Comparison of ENCODE assay signal across 19 cellular contexts in the genomic region with DNA sequence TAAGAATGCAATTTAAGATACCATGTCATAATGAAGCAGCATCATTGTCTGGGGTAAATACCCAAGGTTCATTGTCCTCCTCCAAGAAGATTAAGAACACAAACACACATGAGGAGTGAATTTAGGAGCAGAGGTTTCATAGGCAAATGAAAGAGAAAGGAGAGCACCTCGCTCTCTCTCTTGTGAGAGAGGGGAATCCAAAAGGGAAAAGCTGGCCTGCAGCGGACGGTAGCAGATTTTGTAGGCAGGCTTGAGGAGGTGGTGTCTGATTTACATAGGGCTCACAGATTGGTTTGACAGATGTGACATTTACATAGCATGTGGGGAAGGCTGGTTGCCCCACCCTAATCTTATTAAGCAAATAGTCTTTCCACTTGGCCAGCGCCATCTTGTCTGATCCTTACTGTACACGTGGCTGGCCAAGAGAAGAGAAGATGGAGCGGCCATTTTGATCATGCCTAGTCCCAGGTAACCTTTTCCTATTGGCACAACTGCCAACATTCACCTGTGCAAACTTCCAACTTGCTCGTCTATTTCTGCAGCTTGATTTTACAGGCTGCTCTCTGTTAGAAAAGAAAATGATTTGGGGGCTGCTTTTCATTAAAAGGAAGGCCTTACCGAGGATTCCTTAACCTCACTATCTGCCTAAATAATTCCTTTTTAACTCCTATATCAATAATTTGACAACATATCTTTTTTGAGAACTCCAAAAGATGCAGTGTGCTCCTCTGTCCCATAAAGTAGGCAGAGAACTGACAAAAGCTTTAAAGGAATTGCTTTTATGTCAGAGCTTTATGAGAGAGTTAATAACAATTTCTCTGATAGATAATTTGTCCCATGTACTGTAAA. TPM values are rescaled to one million over a fixed set of nuclear protein-coding genes. Genes with fewer than 3 reads are reported as not detected.
A peak's percentile ranks its signal among the peaks of the same experiment; 100 is the strongest.
DNase-seq lines count a peak whose midpoint lies in the region; ATAC-seq, FAIRE-seq and TF ChIP-seq lines count a peak whose summit lies in the region.
"Had no signal": no experiment of that assay in that cellular context is flagged by ENCODE, and none has a peak within 500 bp of the region (broad histone marks: within the 10 kb centered on the region; RNA-seq: fewer than 3 reads in every experiment).

No MANE protein-coding gene starts in this region.

- H3K4me2 ChIP-seq in GM23338 = no peak overlapping the region
- no peak overlapping the region for H3K4me2 ChIP-seq in neural progenitor cell

- H3K4me1 ChIP-seq in GM23338 (ENCODE audit: insufficient read depth) (no peaks in the 10 kb centered on the region), SJCRH30 (no peaks in the 10 kb centered on the region), neural progenitor cell (no peaks in the 10 kb centered on the region), kidney (ENCODE audit: control insufficient read depth in 1 of 2, insufficient read depth in 1 of 2, low read depth in 1 of 2, low read length in 2 of 2) (no peaks in the 10 kb centered on the region)

- no peaks in the 10 kb centered on the region for H3K79me2 ChIP-seq in GM23338 (replicated peaks; ENCODE audit: insufficient read depth)
- no peaks in the 10 kb centered on the region for H3K79me2 ChIP-seq in neural progenitor cell (ENCODE audit: low read depth)

- no peak for ATAC-seq in GM23338
- no peak for ATAC-seq in activated CD8-positive, alpha-beta memory T cell treated with anti-CD3 and anti-CD28 coated beads, Interleukin-2, amount 10 ng/mL, durations not matched to agents 7 days and 5 days

- H3K36me3 Mint-ChIP-seq in GM23338 (ENCODE audit: low read depth) (no peaks in the 10 kb centered on the region), neural progenitor cell (no peaks in the 10 kb centered on the region), mesothelial cell of epicardium (no peaks in the 10 kb centered on the region)
- H3K36me3 Mint-ChIP-seq in activated CD8-positive, alpha-beta memory T cell treated with anti-CD3 and anti-CD28 coated beads, Interleukin-2, amount 10 ng/mL, durations not matched to agents 7 days and 5 days = no peaks in the 10 kb centered on the region

- H4K20me1 ChIP-seq in GM23338 (replicated peaks; ENCODE audit: insufficient read depth) (no peaks in the 10 kb centered on the region), neural progenitor cell (ENCODE audit: low read depth) (no peaks in the 10 kb centered on the region)

- H3K27me3 Mint-ChIP-seq in GM23338 (ENCODE audit: insufficient read depth, low read depth, poor library complexity) (no peaks in the 10 kb centered on the region), neural progenitor cell (ENCODE audit: insufficient read depth, low read depth) (no peaks in the 10 kb centered on the region), mesothelial cell of epicardium (ENCODE audit: low read depth) (peaks cover 32% of the 10 kb centered on the region)
- H3K27me3 Mint-ChIP-seq in activated CD8-positive, alpha-beta memory T cell treated with anti-CD3 and anti-CD28 coated beads, Interleukin-2, amount 10 ng/mL, durations not matched to agents 7 days and 5 days = no peaks in the 10 kb centered on the region

- H3K4me3 ChIP-seq in GM23338 = no peak overlapping the region
- H3K4me3 ChIP-seq in SJCRH30 = peak overlapping the region; percentile 52
- H3K4me3 ChIP-seq in neural progenitor cell = no peak overlapping the region
- no peak overlapping the region for H3K4me3 ChIP-seq in kidney (ENCODE audit: low read length in 2 of 2)
- H3K4me3 ChIP-seq: GM23248 had no signal

- intact Hi-C loops in kidney (cut with DNase I) = no loop called here

- H3K4me3 Mint-ChIP-seq in GM23338 (no peak overlapping the region), neural progenitor cell (no peak overlapping the region), mesothelial cell of epicardium (no peak overlapping the region)
- H3K4me3 Mint-ChIP-seq in activated CD8-positive, alpha-beta memory T cell treated with anti-CD3 and anti-CD28 coated beads, Interleukin-2, amount 10 ng/mL, durations not matched to agents 7 days and 5 days = no peak overlapping the region
- H3K4me3 Mint-ChIP-seq: T-helper 1 cell treated with Interleukin-12 subunit alpha and Interleukin-12 subunit beta and Interleukin-4 antibody, amounts not matched to agents 30 μg/mL and 1 μg/mL, for 36 hours had no signal

- H3K9me3 Mint-ChIP-seq in GM23338 (no peaks in the 10 kb centered on the region), neural progenitor cell (no peaks in the 10 kb centered on the region), mesothelial cell of epicardium (no peaks in the 10 kb centered on the region)
- peaks cover 3% of the 10 kb centered on the region for H3K9me3 Mint-ChIP-seq in activated CD8-positive, alpha-beta memory T cell treated with anti-CD3 and anti-CD28 coated beads, Interleukin-2, amount 10 ng/mL, durations not matched to agents 7 days and 5 days (ENCODE audit: low read depth)
- H3K9me3 Mint-ChIP-seq: T-helper 1 cell treated with Interleukin-12 subunit alpha and Interleukin-12 subunit beta and Interleukin-4 antibody, amounts not matched to agents 30 μg/mL and 1 μg/mL, for 36 hours had no signal

- DNase-seq in GM23338 (ENCODE audit: low spot score) = no peak
- peak; percentile 70 for DNase-seq in NCI-H2171 treated with DMSO at 0.1 percent for 48 hours (lab: John Stamatoyannopoulos, UW)
- peak; percentile 79 to 82 for DNase-seq in SJCRH30
- peak; percentile 3 for DNase-seq in neural progenitor cell (ENCODE audit: low spot score)
- no peak for DNase-seq in kidney
- no peak for DNase-seq in mesothelial cell of epicardium (ENCODE audit: low spot score in 2 of 2, unreplicated experiment in 2 of 2)
- no peak for DNase-seq in activated CD8-positive, alpha-beta memory T cell treated with anti-CD3 and anti-CD28 coated beads, Interleukin-2, amount 10 ng/mL, durations not matched to agents 7 days and 5 days
- DNase-seq: DMS53, GM23248, NCI-H1092 treated with DMSO at 0.1 percent for 48 hours, NCI-H1930, NCI-H2227 treated with DMSO at 0.1 percent for 48 hours, NCI-H526 treated with DMSO at 0.1 percent for 48 hours, Right ventricle myocardium superior had no signal

- H3F3A ChIP-seq in GM23338 (replicated peaks; ENCODE audit: low read depth) (no peaks in the 10 kb centered on the region), neural progenitor cell (ENCODE audit: low read depth) (no peaks in the 10 kb centered on the region)

- H3K27ac Mint-ChIP-seq in GM23338 = no peak overlapping the region
- H3K27ac Mint-ChIP-seq in neural progenitor cell = no peak overlapping the region
- no peak overlapping the region for H3K27ac Mint-ChIP-seq in mesothelial cell of epicardium
- H3K27ac Mint-ChIP-seq in activated CD8-positive, alpha-beta memory T cell treated with anti-CD3 and anti-CD28 coated beads, Interleukin-2, amount 10 ng/mL, durations not matched to agents 7 days and 5 days = no peak overlapping the region
- H3K27ac Mint-ChIP-seq: T-helper 1 cell treated with Interleukin-12 subunit alpha and Interleukin-12 subunit beta and Interleukin-4 antibody, amounts not matched to agents 30 μg/mL and 1 μg/mL, for 36 hours had no signal

- H2AFZ ChIP-seq in GM23338 (peak overlapping the region; percentile 40; the same call in 1 of the 2 replicates), neural progenitor cell (replicated peaks) (peak overlapping the region; percentile 46)
- H2AFZ ChIP-seq: GM23248 had no signal

- H3K9ac ChIP-seq in neural progenitor cell (no peak overlapping the region), kidney (ENCODE audit: low read length in 2 of 2) (no peak overlapping the region)
- H3K9ac ChIP-seq: GM23248 had no signal

- H3K9me3 ChIP-seq in SJCRH30 (replicated peaks) = no peaks in the 10 kb centered on the region
- no peaks in the 10 kb centered on the region for H3K9me3 ChIP-seq in neural progenitor cell (ENCODE audit: low read depth)
- no peaks in the 10 kb centered on the region for H3K9me3 ChIP-seq in kidney (ENCODE audit: control insufficient read depth in 1 of 2, low read length in 2 of 2)

- CTCF ChIA-PET in activated CD8-positive, alpha-beta memory T cell treated with anti-CD3 and anti-CD28 coated beads, Interleukin-2, amount 10 ng/mL, durations not matched to agents 7 days and 5 days (lab: Charles Lee) = no interaction called here

- H3K27me3 ChIP-seq in GM23338 (ENCODE audit: insufficient read depth) (no peaks in the 10 kb centered on the region), SJCRH30 (no peaks in the 10 kb centered on the region), neural progenitor cell (no peaks in the 10 kb centered on the region)

- no peak overlapping the region for H3K27ac ChIP-seq in GM23338 (ENCODE audit: low read depth)
- H3K27ac ChIP-seq in SJCRH30 = peak overlapping the region; percentile 13; the same call in 1 of the 2 replicates
- H3K27ac ChIP-seq in neural progenitor cell = no peak overlapping the region
- H3K27ac ChIP-seq in kidney (ENCODE audit: low read depth in 2 of 2, low read length in 2 of 2) = no peak overlapping the region
- H3K27ac ChIP-seq: GM23248 had no signal

- FAIRE-seq in kidney (lab: Jason Lieb, UNC) = no peak
- FAIRE-seq: GM12891, HTR-8/SVneo had no signal

- H3K36me3 ChIP-seq in GM23338 (ENCODE audit: insufficient read depth) (no peaks in the 10 kb centered on the region), SJCRH30 (no peaks in the 10 kb centered on the region), neural progenitor cell (no peaks in the 10 kb centered on the region), kidney (ENCODE audit: control insufficient read depth in 1 of 2, insufficient read depth in 2 of 2, low read length in 2 of 2) (no peaks in the 10 kb centered on the region)

- no peak for TF ChIP-seq CTCF in GM23338 (conservative IDR thresholded peaks at IDR 0.05; ENCODE audit: low read depth in 2 of 2)
- no peak for TF ChIP-seq CTCF in neural progenitor cell (IDR thresholded peaks at IDR 0.05)
- TF ChIP-seq CTCF in kidney (IDR thresholded peaks at IDR 0.05; ENCODE audit: borderline replicate concordance, extremely low read depth, insufficient read depth) = no peak
- no peak for TF ChIP-seq CTCF in mesothelial cell of epicardium (IDR thresholded peaks at IDR 0.05; ENCODE audit: unreplicated experiment)

- H3K9me2 ChIP-seq in GM23338 (ENCODE audit: insufficient read depth) = no peaks in the 10 kb centered on the region

- H3K4me1 Mint-ChIP-seq in GM23338 = no peaks in the 10 kb centered on the region
- no peaks in the 10 kb centered on the region for H3K4me1 Mint-ChIP-seq in neural progenitor cell
- no peaks in the 10 kb centered on the region for H3K4me1 Mint-ChIP-seq in mesothelial cell of epicardium
- no peaks in the 10 kb centered on the region for H3K4me1 Mint-ChIP-seq in activated CD8-positive, alpha-beta memory T cell treated with anti-CD3 and anti-CD28 coated beads, Interleukin-2, amount 10 ng/mL, durations not matched to agents 7 days and 5 days

RNA-seq across cellular contexts. Expression of gene LRRC7, which starts 16.0 kb away (rescaled TPM):
- not detected in 2 replicates for total RNA-seq in GM23338 (2014; rRNA removed; shearing (Covaris generic))
- 0.75 and 1.2 TPM in 2 replicates for polyA plus RNA-seq in GM23338 (2016; fragmentation: Nextera tagmentation; extraction: Ambion mirVana)
- 0.04 TPM in 1 of 2 replicates, not detected in the other for total RNA-seq in SJCRH30 (2014; rRNA removed; shearing (Covaris generic))
- 0.25 TPM in 1 of 2 replicates, not detected in the other for total RNA-seq in neural progenitor cell (ENCODE audit: low replicate concordance)
- total RNA-seq in kidney = 0.19 TPM
- polyA plus RNA-seq in kidney (ENCODE audit: insufficient read depth, low read depth, low replicate concordance) = 0.37 TPM
- total RNA-seq in mesothelial cell of epicardium = 0.09 to 0.22 TPM (median 0.14 TPM) in 3 replicates
- not detected for total RNA-seq in activated CD8-positive, alpha-beta memory T cell treated with anti-CD3 and anti-CD28 coated beads, Interleukin-2, amount 10 ng/mL, durations not matched to agents 7 days and 5 days
- total RNA-seq: G401, GM23248 had no signal
- polyA plus RNA-seq: AG04450 had no signal

Comparison
In these comparisons a context has a peak if more than half of its experiments do, and no peak if none do; other contexts are left out.
1. DNase-seq: peak in NCI-H2171 treated with DMSO at 0.1 percent for 48 hours (single experiment), SJCRH30 (2 of 2) and neural progenitor cell (single experiment); none in GM23338 (single experiment), kidney (single experiment), mesothelial cell of epicardium (0 of 2) and activated CD8-positive, alpha-beta memory T cell treated with anti-CD3 and anti-CD28 coated beads, Interleukin-2, amount 10 ng/mL, durations not matched to agents 7 days and 5 days (single experiment).